In the genomic region with DNA sequence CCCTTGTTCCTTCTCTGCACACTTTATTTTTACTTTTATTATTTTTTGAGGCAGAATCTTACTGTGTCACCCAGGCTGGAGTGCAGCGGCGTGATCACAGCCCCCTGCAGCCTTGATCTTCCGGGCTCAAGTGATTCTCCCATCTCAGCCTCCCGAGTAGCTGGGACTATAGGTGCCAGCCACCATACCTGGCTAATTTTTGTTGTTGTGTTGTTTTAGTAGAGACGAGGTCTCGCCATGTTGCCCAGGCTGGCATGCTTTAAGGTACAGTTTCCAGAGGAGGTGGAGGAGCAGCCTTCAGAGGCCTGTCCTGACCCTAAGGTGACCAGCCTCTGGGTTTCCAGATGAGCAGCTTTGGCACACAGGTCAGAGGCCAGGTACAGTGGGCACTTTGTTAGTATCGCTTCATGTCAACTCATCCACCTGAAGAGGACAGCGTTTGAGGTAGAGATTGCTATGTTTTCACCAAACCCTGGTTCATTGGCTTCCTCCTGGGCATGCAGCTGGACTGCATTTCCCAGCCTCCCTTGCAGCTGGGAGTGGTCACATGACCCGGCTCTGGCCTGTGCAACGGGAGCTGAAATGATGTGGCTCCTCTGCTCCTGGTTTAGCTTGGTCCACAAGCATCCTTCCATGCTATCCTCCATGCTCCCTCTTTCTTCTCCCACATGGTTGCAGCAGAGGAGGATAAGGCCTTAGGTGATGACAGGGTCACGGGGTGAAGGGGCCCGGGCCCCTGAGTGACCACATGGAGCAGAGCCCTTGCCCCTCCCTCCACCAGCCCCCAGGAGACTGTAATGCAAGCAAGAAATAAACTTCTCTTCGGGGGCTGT, we compare ENCODE assay signal across 8 cellular contexts.
DNase-seq lines count a peak whose midpoint lies in the region; ATAC-seq, FAIRE-seq and TF ChIP-seq lines count a peak whose summit lies in the region.

No MANE protein-coding gene starts in this region.

- H3K27ac Mint-ChIP-seq in MCF 10A (ENCODE audit: low read depth, unreplicated experiment), result no peak overlapping the region
- H3K27ac Mint-ChIP-seq in activated CD8-positive, alpha-beta memory T cell treated with anti-CD3 and anti-CD28 coated beads, Interleukin-2, amount 10 ng/mL, durations not matched to agents 7 days and 5 days, result no peak overlapping the region

- H3K4me1 ChIP-seq in mammary epithelial cell (ENCODE audit: insufficient read depth, low read length) (peaks cover 14% of the 10 kb centered on the region), keratinocyte (ENCODE audit: control insufficient read depth, extremely low read depth, insufficient read depth, low read length) (peaks cover 11% of the 10 kb centered on the region), upper lobe of left lung (peaks cover 35 to 67% (median 48%) of the 10 kb centered on the region in 4 donors)

- ATAC-seq in activated CD8-positive, alpha-beta memory T cell treated with anti-CD3 and anti-CD28 coated beads, Interleukin-2, amount 10 ng/mL, durations not matched to agents 7 days and 5 days, result no peak
- no peak for ATAC-seq in upper lobe of left lung (ENCODE audit: low FRiP score in 2 of 2)

- H3K79me2 ChIP-seq in mammary epithelial cell (ENCODE audit: insufficient read depth, low read length), result no peaks in the 10 kb centered on the region
- H3K79me2 ChIP-seq in keratinocyte (ENCODE audit: control insufficient read depth, insufficient read depth, low read length), result no peaks in the 10 kb centered on the region

- in situ Hi-C loops in mammary epithelial cell (cut with MboI; ENCODE audit: low sequenced_read_pairs in 2 of 2), result no loop called here

- no peak overlapping the region for H3K27ac ChIP-seq in mammary epithelial cell (ENCODE audit: insufficient read depth, low read depth, low read length)
- H3K27ac ChIP-seq in keratinocyte (ENCODE audit: control insufficient read depth, insufficient read depth, low read length), result no peak overlapping the region
- H3K27ac ChIP-seq in upper lobe of left lung, result peak overlapping the region in 3 of 4 donors; percentile 77 to 91 (median 87)

- no peak overlapping the region for H3K4me3 Mint-ChIP-seq in MCF 10A (ENCODE audit: unreplicated experiment)
- H3K4me3 Mint-ChIP-seq in activated CD8-positive, alpha-beta memory T cell treated with anti-CD3 and anti-CD28 coated beads, Interleukin-2, amount 10 ng/mL, durations not matched to agents 7 days and 5 days, result no peak overlapping the region

- H3K9ac ChIP-seq in mammary epithelial cell (ENCODE audit: insufficient read depth, low read length), result no peak overlapping the region
- H3K9ac ChIP-seq in keratinocyte (ENCODE audit: control insufficient read depth, extremely low read depth, insufficient read depth, low read length), result no peak overlapping the region

- peaks cover 10% of the 10 kb centered on the region for H3K4me1 Mint-ChIP-seq in MCF 10A (ENCODE audit: insufficient read depth, unreplicated experiment)
- H3K4me1 Mint-ChIP-seq in activated CD8-positive, alpha-beta memory T cell treated with anti-CD3 and anti-CD28 coated beads, Interleukin-2, amount 10 ng/mL, durations not matched to agents 7 days and 5 days, result peaks cover 9% of the 10 kb centered on the region

- dilution Hi-C loops in mammary epithelial cell (cut with HindIII; ENCODE audit: low sequenced_read_pairs) (no loop called here), keratinocyte (cut with MboI; ENCODE audit: extremely low pct_ligation_motif_present, low sequenced_read_pairs) (no loop called here)

- H3K36me3 ChIP-seq in mammary epithelial cell (ENCODE audit: insufficient read depth, low read length) (no peaks in the 10 kb centered on the region), keratinocyte (ENCODE audit: control insufficient read depth in 2 of 2, extremely low read depth in 1 of 2, insufficient read depth in 2 of 2, low read length in 2 of 2) (no peaks in the 10 kb centered on the region), upper lobe of left lung (no peaks in the 10 kb centered on the region), MG63 (no peaks in the 10 kb centered on the region)

- no peak for TF ChIP-seq POLR2A in upper lobe of left lung (IDR thresholded peaks at IDR 0.05)

- intact Hi-C loops in MCF 10A (cut with micrococcal nuclease), result no loop called here
- intact Hi-C loops in mammary epithelial cell (cut with micrococcal nuclease), result no loop called here

- H3K4me2 ChIP-seq in mammary epithelial cell (ENCODE audit: insufficient read depth, low read depth, low read length) (no peak overlapping the region), keratinocyte (ENCODE audit: control insufficient read depth, extremely low read depth, insufficient read depth, low read depth, low read length) (no peak overlapping the region)

- DNase-seq in MCF 10A (ENCODE audit: unreplicated experiment) (peak; percentile 26), mammary epithelial cell (no peak), keratinocyte (ENCODE audit: low read depth, low spot score) (no peak), upper lobe of left lung (peak in 1 of 2 donors; percentile 61), MG63 (no peak), middle frontal gyrus (ENCODE audit: extremely low spot score, low spot score) (no peak), LoVo (ENCODE audit: low spot score) (no peak)
- peak; percentile 41 for DNase-seq in activated CD8-positive, alpha-beta memory T cell treated with anti-CD3 and anti-CD28 coated beads, Interleukin-2, amount 10 ng/mL, durations not matched to agents 7 days and 5 days

- POLR2A ChIA-PET in MCF 10A (lab: Yijun Ruan, JAX), result no interaction called here

- H3K9me3 Mint-ChIP-seq in MCF 10A (ENCODE audit: unreplicated experiment), result no peaks in the 10 kb centered on the region
- no peaks in the 10 kb centered on the region for H3K9me3 Mint-ChIP-seq in activated CD8-positive, alpha-beta memory T cell treated with anti-CD3 and anti-CD28 coated beads, Interleukin-2, amount 10 ng/mL, durations not matched to agents 7 days and 5 days (ENCODE audit: low read depth)

- H2AFZ ChIP-seq in mammary epithelial cell (ENCODE audit: low read depth, low read length) (no peak overlapping the region), keratinocyte (ENCODE audit: control insufficient read depth, low read length) (no peak overlapping the region)

- WGBS in mammary epithelial cell (ENCODE audit: low coverage, missing lambda C conversion rate), result 91% methylated on average over 11 of the region's 13 CpGs
- 78 to 81% methylated on average over 12 to 13 of the region's 13 CpGs for WGBS in upper lobe of left lung, 2 donors

- H3K36me3 Mint-ChIP-seq in MCF 10A (ENCODE audit: insufficient read depth, unreplicated experiment), result peaks cover 6% of the 10 kb centered on the region
- H3K36me3 Mint-ChIP-seq in activated CD8-positive, alpha-beta memory T cell treated with anti-CD3 and anti-CD28 coated beads, Interleukin-2, amount 10 ng/mL, durations not matched to agents 7 days and 5 days, result no peaks in the 10 kb centered on the region

- TF ChIP-seq CTCF in MCF 10A (IDR thresholded peaks at IDR 0.05; ENCODE audit: unreplicated experiment) (no peak), mammary epithelial cell (conservative IDR thresholded peaks at IDR 0.05 in 1 of 2, IDR thresholded peaks at IDR 0.05 in 1 of 2; ENCODE audit: extremely low read depth in 1 of 2, insufficient read depth in 1 of 2, low read depth in 1 of 2, low read length in 2 of 2) (no peak), keratinocyte (optimal IDR thresholded peaks at IDR 0.05 in 1 of 3, IDR thresholded peaks at IDR 0.05 in 1 of 3, conservative IDR thresholded peaks at IDR 0.05 in 1 of 3; ENCODE audit: extremely low read depth in 1 of 3, insufficient read depth in 2 of 3, low read length in 3 of 3) (no peak), upper lobe of left lung (IDR thresholded peaks at IDR 0.05) (no peak)

- H4K20me1 ChIP-seq in mammary epithelial cell (ENCODE audit: insufficient read depth, low read length) (no peaks in the 10 kb centered on the region), keratinocyte (ENCODE audit: control insufficient read depth, extremely low read depth, insufficient read depth, low read length) (no peaks in the 10 kb centered on the region)

- CTCF ChIA-PET in MCF 10A (lab: Yijun Ruan, JAX), result interaction anchor here (0.6 to 0.7 kb wide), 2 partner anchors 69 to 230 kb away, joined by 3 read pairs; no protein-coding TSS in a partner anchor
- CTCF ChIA-PET in mammary epithelial cell (lab: Charles Lee; ENCODE audit: low non-redundant PET), result interaction anchor here (0.6 kb wide), 1 partner anchor 44 kb away, joined by 4 read pairs; no protein-coding TSS in a partner anchor
- CTCF ChIA-PET in activated CD8-positive, alpha-beta memory T cell treated with anti-CD3 and anti-CD28 coated beads, Interleukin-2, amount 10 ng/mL, durations not matched to agents 7 days and 5 days (lab: Charles Lee), result interaction anchor here (1.4 to 1.6 kb wide), 2 partner anchors 140 to 144 kb away, joined by 4 to 6 read pairs; a partner anchor contains a TSS

- H3K9me3 ChIP-seq in mammary epithelial cell (replicated peaks; ENCODE audit: insufficient read depth, low read length) (no peaks in the 10 kb centered on the region), keratinocyte (ENCODE audit: control insufficient read depth, low read depth, low read length) (no peaks in the 10 kb centered on the region), upper lobe of left lung (no peaks in the 10 kb centered on the region), MG63 (no peaks in the 10 kb centered on the region)

- H3K27me3 ChIP-seq in mammary epithelial cell (ENCODE audit: insufficient read depth, low read length), result no peaks in the 10 kb centered on the region
- no peaks in the 10 kb centered on the region for H3K27me3 ChIP-seq in keratinocyte (ENCODE audit: control insufficient read depth, extremely low read depth, insufficient read depth, low read length)
- no peaks in the 10 kb centered on the region for H3K27me3 ChIP-seq in upper lobe of left lung
- no peaks in the 10 kb centered on the region for H3K27me3 ChIP-seq in MG63

- no peak for TF ChIP-seq EP300 in upper lobe of left lung (IDR thresholded peaks at IDR 0.05)

- H3K4me3 ChIP-seq in mammary epithelial cell (replicated peaks in 1 of 3; ENCODE audit: insufficient read depth in 1 of 3, low read depth in 2 of 3, low read length in 3 of 3) (no peak overlapping the region), keratinocyte (ENCODE audit: control insufficient read depth in 2 of 3, extremely low read depth in 1 of 3, insufficient read depth in 2 of 3, low read depth in 1 of 3, low read length in 3 of 3) (no peak overlapping the region), upper lobe of left lung (no peak overlapping the region), MG63 (no peak overlapping the region)

- H3K9me1 ChIP-seq in keratinocyte (ENCODE audit: control insufficient read depth, extremely low read depth, insufficient read depth, low read length), result no peaks in the 10 kb centered on the region

- peak; percentile 67 for FAIRE-seq in keratinocyte (lab: Jason Lieb, UNC)

- H3K27me3 Mint-ChIP-seq in MCF 10A (ENCODE audit: insufficient read depth, unreplicated experiment), result no peaks in the 10 kb centered on the region
- H3K27me3 Mint-ChIP-seq in activated CD8-positive, alpha-beta memory T cell treated with anti-CD3 and anti-CD28 coated beads, Interleukin-2, amount 10 ng/mL, durations not matched to agents 7 days and 5 days, result peaks cover 8% of the 10 kb centered on the region

- BruUV-seq in MCF 10A (replicated peaks; lab: Mats Ljungman, UMichigan), result no TSS peak
- no TSS peak for BruUV-seq in mammary epithelial cell (replicated peaks; lab: Mats Ljungman, UMichigan)

Comparison
In these comparisons a context has a peak if more than half of its experiments do, and no peak if none do; other contexts are left out.
1. DNase-seq: peak in MCF 10A (single experiment) and activated CD8-positive, alpha-beta memory T cell treated with anti-CD3 and anti-CD28 coated beads, Interleukin-2, amount 10 ng/mL, durations not matched to agents 7 days and 5 days (single experiment); none in mammary epithelial cell (single experiment), keratinocyte (single experiment), MG63 (single experiment), middle frontal gyrus (single experiment) and LoVo (single experiment).
2. H3K27ac ChIP-seq: peak in upper lobe of left lung (3 of 4); none in mammary epithelial cell (single experiment) and keratinocyte (single experiment).